ENCODE assay signal across 32 cellular contexts in the genomic region with DNA sequence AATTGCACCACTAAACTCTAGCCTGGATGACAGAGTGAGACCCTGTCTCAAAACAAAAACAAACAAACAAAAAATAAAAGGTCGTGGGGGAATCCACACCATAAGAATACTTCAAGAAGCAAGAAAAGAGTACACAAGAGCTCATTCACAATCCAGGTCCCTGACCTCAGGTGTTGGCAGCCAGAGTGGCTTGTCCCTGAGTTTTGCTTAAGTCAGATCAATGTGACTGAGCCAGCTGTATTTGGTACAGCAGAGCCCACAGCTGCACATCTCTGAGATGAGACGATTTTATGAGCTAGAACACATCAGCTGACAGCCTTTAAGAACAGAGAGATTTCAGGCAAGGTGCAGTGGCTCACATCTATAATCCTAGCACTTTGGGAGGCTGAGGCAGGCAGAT. TPM values are rescaled to one million over a fixed set of nuclear protein-coding genes. Genes with fewer than 3 reads are reported as not detected.
"Had no signal": no experiment of that assay in that cellular context is flagged by ENCODE, and none has a peak within 500 bp of the region (broad histone marks: within the 10 kb centered on the region; RNA-seq: fewer than 3 reads in every experiment).

No MANE protein-coding gene starts in this region.

- H3K27me3 Mint-ChIP-seq: naive B cell; stimulated activated naive CD8-positive, alpha-beta T cell treated with anti-CD3 and anti-CD28 coated beads, Interleukin-15, Interleukin-2, amounts not matched to agents 100 ng/mL and 50 ng/mL, for 24 hours had no signal

- H3K4me1 Mint-ChIP-seq: naive B cell; stimulated activated effector memory CD8-positive, alpha-beta T cell treated with anti-CD3 and anti-CD28 coated beads, Interleukin-12 subunit alpha, Interleukin-12 subunit beta, amount 100 ng/mL, for 72 hours had no signal

- H3K9me3 Mint-ChIP-seq: mesothelial cell of epicardium; natural killer cell; neural crest cell; stimulated activated effector memory CD8-positive, alpha-beta T cell treated with anti-CD3 and anti-CD28 coated beads, Interleukin-12 subunit alpha, Interleukin-12 subunit beta, amount 100 ng/mL, for 72 hours; stimulated activated naive CD8-positive, alpha-beta T cell treated with anti-CD3 and anti-CD28 coated beads, Interleukin-15, Interleukin-2, amounts not matched to agents 100 ng/mL and 50 ng/mL, for 24 hours had no signal

- DNase-seq: heart right ventricle; hippocampal formation; kidney glomerular epithelial cell; left cardiac atrium; left lung; lower lobe of right lung; mammary epithelial cell; mesenchymal stem cell; naive B cell; natural killer cell; pancreas; posterior cingulate gyrus; retina; right cardiac atrium; sigmoid colon; small intestine; spleen; stimulated activated CD4-positive, alpha-beta T cell treated with anti-CD3 and anti-CD28 coated beads, Interleukin-4, amount 100 ng/mL, for 24 hours; stimulated activated naive CD4-positive, alpha-beta T cell; tibial artery; trophoblast cell; upper lobe of right lung had no signal

- H3K27ac Mint-ChIP-seq: mesothelial cell of epicardium; natural killer cell; stimulated activated effector memory CD8-positive, alpha-beta T cell treated with anti-CD3 and anti-CD28 coated beads, Interleukin-12 subunit alpha, Interleukin-12 subunit beta, amount 100 ng/mL, for 72 hours; stimulated activated naive CD8-positive, alpha-beta T cell treated with anti-CD3 and anti-CD28 coated beads, Interleukin-15, Interleukin-2, amounts not matched to agents 100 ng/mL and 50 ng/mL, for 24 hours had no signal

- H3K4me3 Mint-ChIP-seq: mesothelial cell of epicardium; naive B cell; natural killer cell; neural crest cell; stimulated activated effector memory CD8-positive, alpha-beta T cell treated with anti-CD3 and anti-CD28 coated beads, Interleukin-12 subunit alpha, Interleukin-12 subunit beta, amount 100 ng/mL, for 72 hours; stimulated activated naive CD8-positive, alpha-beta T cell treated with anti-CD3 and anti-CD28 coated beads, Interleukin-15, Interleukin-2, amounts not matched to agents 100 ng/mL and 50 ng/mL, for 24 hours had no signal

- H3K36me3 Mint-ChIP-seq: mesothelial cell of epicardium, natural killer cell had no signal

- ATAC-seq: heart right ventricle; left cardiac atrium; left lung; lower lobe of right lung; natural killer cell; right cardiac atrium; stimulated activated effector memory CD8-positive, alpha-beta T cell treated with anti-CD3 and anti-CD28 coated beads, Interleukin-12 subunit alpha, Interleukin-12 subunit beta, amount 100 ng/mL, for 72 hours; upper lobe of right lung had no signal

RNA-seq across cellular contexts. Expression of gene CACNG1, which starts 22.4 kb away (rescaled TPM):
- total RNA-seq: left cardiac atrium, left lung, liver, lower lobe of right lung, mammary epithelial cell, mononuclear cell, natural killer cell, osteoblast, pancreas, right cardiac atrium, sigmoid colon, spleen, subcutaneous adipose tissue, suprapubic skin, thoracic aorta, upper lobe of right lung had no signal
